In genomic region chr1:248348475-248348874, GRCh38 we compare ENCODE assay signal across 24 cellular contexts.
"Had no signal": no experiment of that assay in that cellular context is flagged by ENCODE, and none has a peak within 500 bp of the region (broad histone marks: within the 10 kb centered on the region; RNA-seq: fewer than 3 reads in every experiment).

Gene OR14C36 (plus strand): TSS chr1:248348775. CDS start chr1:248348775, 0 bp downstream.

- H3K4me1 ChIP-seq: colonic mucosa, esophagus muscularis mucosa, esophagus squamous epithelium, foreskin keratinocyte, gastrocnemius medialis, gastroesophageal sphincter, heart left ventricle, heart right ventricle had no signal

- H3K27me3 ChIP-seq: colonic mucosa, esophagus squamous epithelium, foreskin keratinocyte, gastroesophageal sphincter, heart left ventricle, heart right ventricle had no signal

- H3K27ac ChIP-seq: colonic mucosa, coronary artery, dorsolateral prefrontal cortex, epithelial cell of prostate, esophagus muscularis mucosa, esophagus squamous epithelium, foreskin keratinocyte, gastrocnemius medialis, gastroesophageal sphincter, heart left ventricle, heart right ventricle had no signal

- H3K36me3 ChIP-seq: colonic mucosa, esophagus muscularis mucosa, esophagus squamous epithelium, gastrocnemius medialis, gastroesophageal sphincter, heart left ventricle, heart right ventricle had no signal

- H3K4me3 ChIP-seq: colonic mucosa, coronary artery, dorsolateral prefrontal cortex, esophagus muscularis mucosa, esophagus squamous epithelium, gastrocnemius medialis, gastroesophageal sphincter, heart left ventricle, heart right ventricle had no signal

- DNase-seq: colonic mucosa; cortex of kidney; dermis blood vessel endothelial cell; dorsolateral prefrontal cortex; effector CD4-positive, alpha-beta T cell; effector CD8-positive, alpha-beta T cell; effector memory CD4-positive, alpha-beta T cell; effector memory CD8-positive, alpha-beta T cell; endodermal cell; erythroblast; esophagus squamous epithelium; foreskin fibroblast; foreskin keratinocyte; foreskin melanocyte; gastrocnemius medialis; glutamatergic neuron; head of caudate nucleus; heart left ventricle; heart right ventricle had no signal

- ATAC-seq: effector memory CD8-positive, alpha-beta T cell; esophagus mucosa; foreskin keratinocyte; gastrocnemius medialis; gastroesophageal sphincter; heart left ventricle; heart right ventricle had no signal

- H3K9me3 ChIP-seq: colonic mucosa, esophagus muscularis mucosa, esophagus squamous epithelium, gastrocnemius medialis, gastroesophageal sphincter, heart left ventricle, heart right ventricle had no signal
